1 cellular context compared by ENCODE assay signal in genomic region chr4:139295317-139296299, GRCh38.
TF ChIP-seq lines count a peak whose summit lies in the region.

No MANE protein-coding gene starts in this region.

TF ChIP-seq in HEK293, 187 proteins besides CTCF, POLR2A, EP300 and RAD21 (continued from another document and continues in another):
- TF ChIP-seq PRDM10 (tag by site-specific recombination; IDR thresholded peaks at IDR 0.05) (peak; percentile 8; the same call in 1 of the 2 replicates), ZBTB21 (tag by site-specific recombination; IDR thresholded peaks at IDR 0.05) (no peak), KLF8 (tag by site-specific recombination; IDR thresholded peaks at IDR 0.05) (no peak), KLF16 (tag by site-specific recombination; IDR thresholded peaks at IDR 0.05) (peak; percentile 74), ZNF473 (tag by site-specific recombination; IDR thresholded peaks at IDR 0.05) (no peak), ZNF423 (tag by site-specific recombination; IDR thresholded peaks at IDR 0.05) (no peak), ZFP37 (tag by site-specific recombination; IDR thresholded peaks at IDR 0.05) (peak; percentile 76; the same call in 1 of the 2 replicates), PRDM4 (tag by site-specific recombination; IDR thresholded peaks at IDR 0.05) (no peak), ZNF302 (tag by site-specific recombination; IDR thresholded peaks at IDR 0.05; ENCODE audit: low read depth) (no peak), ZNF529 (tag by site-specific recombination; IDR thresholded peaks at IDR 0.05; ENCODE audit: insufficient replicate concordance) (no peak), ZNF19 (tag by site-specific recombination; IDR thresholded peaks at IDR 0.05; ENCODE audit: low read depth) (no peak), ZNF292 (tag by site-specific recombination; IDR thresholded peaks at IDR 0.05; ENCODE audit: borderline replicate concordance, low read depth) (no peak), HOXD13 (CRISPR knock-in tag; IDR thresholded peaks at IDR 0.05; ENCODE audit: borderline replicate concordance) (0 out of 2 replicates have a peak, but pooled peaks have one; percentile 30), HOXA7 (CRISPR knock-in tag; IDR thresholded peaks at IDR 0.05; ENCODE audit: borderline replicate concordance) (no peak), ZNF2 (tag by site-specific recombination; IDR thresholded peaks at IDR 0.05) (peak; percentile 82), SP3 (tag by site-specific recombination; IDR thresholded peaks at IDR 0.05) (0 out of 2 replicates have a peak, but pooled peaks have one; percentile 16), ZSCAN23 (tag by site-specific recombination; IDR thresholded peaks at IDR 0.05) (no peak), ZNF132 (tag by site-specific recombination; IDR thresholded peaks at IDR 0.05; ENCODE audit: borderline replicate concordance) (no peak), ZNF335 (tag by site-specific recombination; conservative IDR thresholded peaks at IDR 0.05) (peak; percentile 79), ZSCAN30 (tag by site-specific recombination; IDR thresholded peaks at IDR 0.05) (0 out of 2 replicates have a peak, but pooled peaks have one; percentile 57), OSR2 (tag by site-specific recombination; IDR thresholded peaks at IDR 0.05) (no peak), ZNF518A (tag by site-specific recombination; conservative IDR thresholded peaks at IDR 0.05; ENCODE audit: low read depth) (0 out of 2 replicates have a peak, but pooled peaks have one; percentile 22), ZNF433 (tag by site-specific recombination; IDR thresholded peaks at IDR 0.05; ENCODE audit: low read depth) (no peak), ZBTB7A (tag by site-specific recombination; IDR thresholded peaks at IDR 0.05; ENCODE audit: low read depth) (peak; percentile 68; the same call in 1 of the 2 replicates), ZNF157 (tag by site-specific recombination; IDR thresholded peaks at IDR 0.05) (no peak), IKZF3 (tag by site-specific recombination; IDR thresholded peaks at IDR 0.05) (no peak; the same call in 1 of the 2 replicates), ZNF677 (tag by site-specific recombination; IDR thresholded peaks at IDR 0.05) (no peak), KLF1 (tag by site-specific recombination; IDR thresholded peaks at IDR 0.05) (no peak; the same call in 1 of the 2 replicates), ZNF354C (tag by site-specific recombination; IDR thresholded peaks at IDR 0.05; ENCODE audit: borderline replicate concordance, low read depth) (no peak), ZFHX2 (tag by site-specific recombination; conservative IDR thresholded peaks at IDR 0.05) (peak; percentile 87), ZNF629 (tag by site-specific recombination; IDR thresholded peaks at IDR 0.05) (peak; percentile 43), ATF2 (tag by site-specific recombination; IDR thresholded peaks at IDR 0.05; ENCODE audit: low read depth) (no peak), YY2 (tag by site-specific recombination; IDR thresholded peaks at IDR 0.05) (peak; percentile 76), GLIS1 (tag by site-specific recombination; IDR thresholded peaks at IDR 0.05) (peak; percentile 55; the same call in 1 of the 2 replicates), KLF7 (tag by site-specific recombination; IDR thresholded peaks at IDR 0.05; ENCODE audit: borderline replicate concordance) (peak; percentile 64; the same call in 1 of the 2 replicates), ZNF600 (tag by site-specific recombination; IDR thresholded peaks at IDR 0.05) (peak; percentile 68), INSM2 (tag by site-specific recombination; IDR thresholded peaks at IDR 0.05) (peak; percentile 31; the same call in 1 of the 2 replicates), ZNF221 (tag by site-specific recombination; IDR thresholded peaks at IDR 0.05; ENCODE audit: borderline replicate concordance) (no peak), ZNF169 (tag by site-specific recombination; IDR thresholded peaks at IDR 0.05) (no peak), ZNF394 (tag by site-specific recombination; IDR thresholded peaks at IDR 0.05; ENCODE audit: borderline replicate concordance) (peak; percentile 32; the same call in 1 of the 2 replicates), ZNF202 (tag by site-specific recombination; IDR thresholded peaks at IDR 0.05; ENCODE audit: borderline replicate concordance) (no peak), ZNF701 (tag by site-specific recombination; IDR thresholded peaks at IDR 0.05) (no peak), ZNF26 (tag by site-specific recombination; IDR thresholded peaks at IDR 0.05) (no peak)
- TF ChIP-seq, protein P1, sequence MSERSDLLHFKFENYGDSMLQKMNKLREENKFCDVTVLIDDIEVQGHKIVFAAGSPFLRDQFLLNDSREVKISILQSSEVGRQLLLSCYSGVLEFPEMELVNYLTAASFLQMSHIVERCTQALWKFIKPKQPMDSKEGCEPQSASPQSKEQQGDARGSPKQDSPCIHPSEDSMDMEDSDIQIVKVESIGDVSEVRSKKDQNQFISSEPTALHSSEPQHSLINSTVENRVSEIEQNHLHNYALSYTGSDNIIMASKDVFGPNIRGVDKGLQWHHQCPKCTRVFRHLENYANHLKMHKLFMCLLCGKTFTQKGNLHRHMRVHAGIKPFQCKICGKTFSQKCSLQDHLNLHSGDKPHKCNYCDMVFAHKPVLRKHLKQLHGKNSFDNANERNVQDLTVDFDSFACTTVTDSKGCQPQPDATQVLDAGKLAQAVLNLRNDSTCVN (tag by site-specific recombination; optimal IDR thresholded peaks at IDR 0.05) = peak; percentile 35
- TF ChIP-seq, protein P2, sequence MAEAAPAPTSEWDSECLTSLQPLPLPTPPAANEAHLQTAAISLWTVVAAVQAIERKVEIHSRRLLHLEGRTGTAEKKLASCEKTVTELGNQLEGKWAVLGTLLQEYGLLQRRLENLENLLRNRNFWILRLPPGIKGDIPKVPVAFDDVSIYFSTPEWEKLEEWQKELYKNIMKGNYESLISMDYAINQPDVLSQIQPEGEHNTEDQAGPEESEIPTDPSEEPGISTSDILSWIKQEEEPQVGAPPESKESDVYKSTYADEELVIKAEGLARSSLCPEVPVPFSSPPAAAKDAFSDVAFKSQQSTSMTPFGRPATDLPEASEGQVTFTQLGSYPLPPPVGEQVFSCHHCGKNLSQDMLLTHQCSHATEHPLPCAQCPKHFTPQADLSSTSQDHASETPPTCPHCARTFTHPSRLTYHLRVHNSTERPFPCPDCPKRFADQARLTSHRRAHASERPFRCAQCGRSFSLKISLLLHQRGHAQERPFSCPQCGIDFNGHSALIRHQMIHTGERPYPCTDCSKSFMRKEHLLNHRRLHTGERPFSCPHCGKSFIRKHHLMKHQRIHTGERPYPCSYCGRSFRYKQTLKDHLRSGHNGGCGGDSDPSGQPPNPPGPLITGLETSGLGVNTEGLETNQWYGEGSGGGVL (tag by site-specific recombination; IDR thresholded peaks at IDR 0.05) = no peak
